Comparison of ENCODE assay signal across 8 cellular contexts in the genomic region with DNA sequence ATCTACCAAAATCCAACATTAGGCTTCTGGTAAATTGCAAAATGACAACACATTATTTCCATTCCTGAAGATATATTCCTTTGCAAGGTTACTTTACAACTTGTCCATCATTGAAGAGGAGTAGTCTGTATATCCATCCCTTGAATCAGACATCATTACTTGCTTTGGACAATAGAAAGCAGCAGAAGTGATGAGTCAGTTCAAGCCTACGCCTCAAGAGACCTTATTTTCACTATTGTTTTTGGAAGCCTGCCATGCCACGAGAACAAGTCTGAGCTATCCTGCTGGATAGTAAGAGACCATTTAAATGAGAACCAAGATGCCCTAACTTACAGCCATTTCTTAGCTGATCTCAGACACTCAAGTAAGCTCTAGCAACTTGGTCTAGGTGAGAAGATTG.
DNase-seq lines count a peak whose midpoint lies in the region; ATAC-seq and TF ChIP-seq lines count a peak whose summit lies in the region.

No MANE protein-coding gene starts in this region.

- CTCF ChIA-PET in Calu3 (lab: Charles Lee) = interaction anchor here (0.6 kb wide), 2 partner anchors 20 to 95 kb away, joined by 3 to 5 read pairs; no protein-coding TSS in a partner anchor
- CTCF ChIA-PET in HCT116 (lab: Charles Lee) = no interaction called here

- RAD21 ChIA-PET in HCT116 (lab: Charles Lee; ENCODE audit: low non-redundant PET in 1 of 2, low total read pairs in 2 of 2, uncharacterized antibody in 2 of 2, unreplicated experiment in 2 of 2) = no interaction called here

- peak; percentile 34 for DNase-seq in Calu3
- DNase-seq in HCT116 (ENCODE audit: low read depth, low spot score) = peak; percentile 52
- peak; percentile 45 for DNase-seq in MG63
- DNase-seq in fibroblast of lung (ENCODE audit: low read depth in 2 of 2) = peak; percentile 82 to 97
- DNase-seq in activated T-cell treated with anti-CD3 and anti-CD28 coated beads, Interleukin-2, amount 50 U/mL, for 1 hour = no peak
- no peak for DNase-seq in H7
- DNase-seq in testis = no peak
- DNase-seq in NAMALWA (ENCODE audit: low spot score) = no peak

- H3K36me3 ChIP-seq in HCT116 (ENCODE audit: control insufficient read depth in 1 of 2, insufficient read depth in 2 of 2, low read length in 2 of 2) = no peaks in the 10 kb centered on the region
- H3K36me3 ChIP-seq in MG63 = no peaks in the 10 kb centered on the region
- H3K36me3 ChIP-seq in fibroblast of lung (ENCODE audit: control insufficient read depth, insufficient read depth, low read length) = no peaks in the 10 kb centered on the region
- no peaks in the 10 kb centered on the region for H3K36me3 ChIP-seq in H7 (replicated peaks; ENCODE audit: control insufficient read depth, insufficient read depth, low read length)
- H3K36me3 ChIP-seq in testis (ENCODE audit: low read depth, missing control alignments) = no peaks in the 10 kb centered on the region

- POLR2A ChIA-PET in HCT116 (lab: Charles Lee) = no interaction called here

- H2AFZ ChIP-seq in HCT116 (ENCODE audit: low read depth, low read length, poor library complexity, severe bottlenecking) (no peak overlapping the region), fibroblast of lung (ENCODE audit: low read length) (no peak overlapping the region)

- H3K27ac ChIP-seq in HCT116 (ENCODE audit: low read depth, low read length) (no peak overlapping the region), fibroblast of lung (ENCODE audit: insufficient read depth, low read length) (no peak overlapping the region), testis (no peak overlapping the region)

- TF ChIP-seq POLR2A in HCT116 (IDR thresholded peaks at IDR 0.05; ENCODE audit: borderline replicate concordance, extremely low read depth, insufficient read depth, insufficient read length) (no peak), testis (IDR thresholded peaks at IDR 0.05) (no peak)

- H4K20me1 ChIP-seq in HCT116 (ENCODE audit: insufficient read depth) = no peaks in the 10 kb centered on the region
- H4K20me1 ChIP-seq in fibroblast of lung (ENCODE audit: control insufficient read depth, extremely low read depth, insufficient read depth, low read length) = no peaks in the 10 kb centered on the region

- H3K79me2 ChIP-seq in HCT116 (ENCODE audit: insufficient read depth, low read length) (no peaks in the 10 kb centered on the region), fibroblast of lung (ENCODE audit: control insufficient read depth, insufficient read depth, low read length) (no peaks in the 10 kb centered on the region)

- no peaks in the 10 kb centered on the region for H3K4me1 Mint-ChIP-seq in Calu3 (ENCODE audit: low read depth, unreplicated experiment)

- H3K36me3 Mint-ChIP-seq in Calu3 (ENCODE audit: insufficient read depth, unreplicated experiment) = no peaks in the 10 kb centered on the region

- TF ChIP-seq CTCF in Calu3 (IDR thresholded peaks at IDR 0.05; ENCODE audit: unreplicated experiment) (no peak), HCT116 (IDR thresholded peaks at IDR 0.05 in 2 of 3, conservative IDR thresholded peaks at IDR 0.05 in 1 of 3; ENCODE audit: borderline replicate concordance in 1 of 3, insufficient read depth in 1 of 3, low read depth in 2 of 3, low read length in 2 of 3) (no peak), fibroblast of lung (conservative IDR thresholded peaks at IDR 0.05 in 1 of 2, IDR thresholded peaks at IDR 0.05 in 1 of 2; ENCODE audit: low read depth in 1 of 2, low read length in 2 of 2) (no peak), testis (IDR thresholded peaks at IDR 0.05) (no peak)

- BruUV-seq in Calu3 (replicated peaks; lab: Mats Ljungman, UMichigan) (no TSS peak), HCT116 (replicated peaks; lab: Mats Ljungman, UMichigan) (no TSS peak)

- no peak overlapping the region for H3K27ac Mint-ChIP-seq in Calu3 (ENCODE audit: unreplicated experiment)

- peaks cover 2 to 9% of the 10 kb centered on the region in 2 experiments; a peak in 3 of 4 replicates for H3K4me1 ChIP-seq in HCT116 (ENCODE audit: control insufficient read depth in 1 of 2, insufficient read depth in 2 of 2, low read length in 2 of 2)
- no peaks in the 10 kb centered on the region for H3K4me1 ChIP-seq in fibroblast of lung (ENCODE audit: control insufficient read depth, extremely low read depth, insufficient read depth, low read length)
- no peaks in the 10 kb centered on the region for H3K4me1 ChIP-seq in testis

- H3K9me3 Mint-ChIP-seq in Calu3 (ENCODE audit: low read depth, unreplicated experiment) = no peaks in the 10 kb centered on the region

- no peak for TF ChIP-seq RAD21 in HCT116 (IDR thresholded peaks at IDR 0.05; ENCODE audit: low read depth)

- intact Hi-C loops in Calu3 (cut with micrococcal nuclease; ENCODE audit: unreplicated experiment) = no loop called here
- intact Hi-C loops in HCT116 (cut with micrococcal nuclease) = no loop called here
- intact Hi-C loops in testis (cut with DNase I; ENCODE audit: low total_unique reads) = no loop called here

- 32 to 37% methylated on average over 2 of the region's 2 CpGs for WGBS in testis, 2 donors

- no peak overlapping the region for H3K4me3 ChIP-seq in HCT116 (replicated peaks in 1 of 2; ENCODE audit: low read depth in 1 of 2, low read length in 2 of 2)
- no peak overlapping the region for H3K4me3 ChIP-seq in MG63
- H3K4me3 ChIP-seq in fibroblast of lung (replicated peaks in 1 of 4; ENCODE audit: control extremely low read depth in 1 of 4, insufficient read depth in 1 of 4, low read depth in 3 of 4, low read length in 4 of 4) = no peak overlapping the region
- no peak overlapping the region for H3K4me3 ChIP-seq in H7 (ENCODE audit: insufficient read depth, low read depth, low read length)
- H3K4me3 ChIP-seq in testis = no peak overlapping the region

- peak; percentile 91 for ATAC-seq in HCT116

- H3K4me3 Mint-ChIP-seq in Calu3 (ENCODE audit: low read depth, unreplicated experiment) = no peak overlapping the region

- H3K9me3 ChIP-seq in HCT116 (ENCODE audit: control insufficient read depth in 1 of 2, insufficient read depth in 1 of 2, low read depth in 1 of 2, low read length in 2 of 2) = no peaks in the 10 kb centered on the region
- no peaks in the 10 kb centered on the region for H3K9me3 ChIP-seq in MG63
- H3K9me3 ChIP-seq in fibroblast of lung (ENCODE audit: control insufficient read depth, insufficient read depth, low read depth, low read length) = no peaks in the 10 kb centered on the region
- H3K9me3 ChIP-seq in testis = no peaks in the 10 kb centered on the region

- no peak overlapping the region for H3K9ac ChIP-seq in HCT116 (ENCODE audit: low read length)
- no peak overlapping the region for H3K9ac ChIP-seq in fibroblast of lung (ENCODE audit: insufficient read depth, low read length)

- H3K27me3 ChIP-seq in HCT116 (ENCODE audit: insufficient read depth, low read length) = no peaks in the 10 kb centered on the region
- H3K27me3 ChIP-seq in MG63 = no peaks in the 10 kb centered on the region
- no peaks in the 10 kb centered on the region for H3K27me3 ChIP-seq in fibroblast of lung (ENCODE audit: control insufficient read depth, insufficient read depth, low read length)
- no peaks in the 10 kb centered on the region for H3K27me3 ChIP-seq in H7 (ENCODE audit: control insufficient read depth, insufficient read depth, low read length)
- no peaks in the 10 kb centered on the region for H3K27me3 ChIP-seq in testis

- no peaks in the 10 kb centered on the region for H3K9me2 ChIP-seq in HCT116 (ENCODE audit: insufficient read depth)

- no peaks in the 10 kb centered on the region for H3K27me3 Mint-ChIP-seq in Calu3 (ENCODE audit: unreplicated experiment)

- H3K4me2 ChIP-seq in HCT116 (ENCODE audit: low read length) (peak overlapping the region; percentile 24; the same call in 1 of the 2 replicates), fibroblast of lung (ENCODE audit: extremely low read depth, insufficient read depth, low read length) (no peak overlapping the region)

TF ChIP-seq in HCT116, 20 proteins besides CTCF, POLR2A, EP300 and RAD21 (continues in another document):
- no peak for TF ChIP-seq EZH2 (IDR thresholded peaks at IDR 0.05)
- 0 out of 2 replicates have a peak, but pooled peaks have one; percentile 22 for TF ChIP-seq POLR2AphosphoS5 (IDR thresholded peaks at IDR 0.05; ENCODE audit: low read depth, low read length)
- no peak for TF ChIP-seq CEBPB (IDR thresholded peaks at IDR 0.05; ENCODE audit: low read depth)
- TF ChIP-seq ELF1 (IDR thresholded peaks at IDR 0.05; ENCODE audit: borderline replicate concordance, low read depth) = no peak
- no peak for TF ChIP-seq EZH2phosphoT487 (IDR thresholded peaks at IDR 0.05; ENCODE audit: borderline replicate concordance)
- no peak for TF ChIP-seq TCF7L2 (IDR thresholded peaks at IDR 0.05; ENCODE audit: borderline replicate concordance, extremely low read depth, insufficient read depth, insufficient read length)
- TF ChIP-seq ZNF274 (IDR thresholded peaks at IDR 0.05; ENCODE audit: low read depth, low read length) = no peak
- TF ChIP-seq, protein P1, sequence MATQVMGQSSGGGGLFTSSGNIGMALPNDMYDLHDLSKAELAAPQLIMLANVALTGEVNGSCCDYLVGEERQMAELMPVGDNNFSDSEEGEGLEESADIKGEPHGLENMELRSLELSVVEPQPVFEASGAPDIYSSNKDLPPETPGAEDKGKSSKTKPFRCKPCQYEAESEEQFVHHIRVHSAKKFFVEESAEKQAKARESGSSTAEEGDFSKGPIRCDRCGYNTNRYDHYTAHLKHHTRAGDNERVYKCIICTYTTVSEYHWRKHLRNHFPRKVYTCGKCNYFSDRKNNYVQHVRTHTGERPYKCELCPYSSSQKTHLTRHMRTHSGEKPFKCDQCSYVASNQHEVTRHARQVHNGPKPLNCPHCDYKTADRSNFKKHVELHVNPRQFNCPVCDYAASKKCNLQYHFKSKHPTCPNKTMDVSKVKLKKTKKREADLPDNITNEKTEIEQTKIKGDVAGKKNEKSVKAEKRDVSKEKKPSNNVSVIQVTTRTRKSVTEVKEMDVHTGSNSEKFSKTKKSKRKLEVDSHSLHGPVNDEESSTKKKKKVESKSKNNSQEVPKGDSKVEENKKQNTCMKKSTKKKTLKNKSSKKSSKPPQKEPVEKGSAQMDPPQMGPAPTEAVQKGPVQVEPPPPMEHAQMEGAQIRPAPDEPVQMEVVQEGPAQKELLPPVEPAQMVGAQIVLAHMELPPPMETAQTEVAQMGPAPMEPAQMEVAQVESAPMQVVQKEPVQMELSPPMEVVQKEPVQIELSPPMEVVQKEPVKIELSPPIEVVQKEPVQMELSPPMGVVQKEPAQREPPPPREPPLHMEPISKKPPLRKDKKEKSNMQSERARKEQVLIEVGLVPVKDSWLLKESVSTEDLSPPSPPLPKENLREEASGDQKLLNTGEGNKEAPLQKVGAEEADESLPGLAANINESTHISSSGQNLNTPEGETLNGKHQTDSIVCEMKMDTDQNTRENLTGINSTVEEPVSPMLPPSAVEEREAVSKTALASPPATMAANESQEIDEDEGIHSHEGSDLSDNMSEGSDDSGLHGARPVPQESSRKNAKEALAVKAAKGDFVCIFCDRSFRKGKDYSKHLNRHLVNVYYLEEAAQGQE (IDR thresholded peaks at IDR 0.05; ENCODE audit: low read depth) = no peak
- peak; percentile 46 for TF ChIP-seq FOSL1 (IDR thresholded peaks at IDR 0.05; ENCODE audit: low read depth)
- TF ChIP-seq YY1 (IDR thresholded peaks at IDR 0.05; ENCODE audit: extremely low read depth, insufficient replicate concordance, low read depth, low read length) = no peak

Comparison
In these comparisons a context has a peak if more than half of its experiments do, and no peak if none do; other contexts are left out.
1. DNase-seq: peak in Calu3 (single experiment), HCT116 (single experiment), MG63 (single experiment) and fibroblast of lung (2 of 2); none in activated T-cell treated with anti-CD3 and anti-CD28 coated beads, Interleukin-2, amount 50 U/mL, for 1 hour (single experiment), H7 (single experiment), testis (single experiment) and NAMALWA (single experiment).